8 cellular contexts compared by ENCODE assay signal in the genomic region with DNA sequence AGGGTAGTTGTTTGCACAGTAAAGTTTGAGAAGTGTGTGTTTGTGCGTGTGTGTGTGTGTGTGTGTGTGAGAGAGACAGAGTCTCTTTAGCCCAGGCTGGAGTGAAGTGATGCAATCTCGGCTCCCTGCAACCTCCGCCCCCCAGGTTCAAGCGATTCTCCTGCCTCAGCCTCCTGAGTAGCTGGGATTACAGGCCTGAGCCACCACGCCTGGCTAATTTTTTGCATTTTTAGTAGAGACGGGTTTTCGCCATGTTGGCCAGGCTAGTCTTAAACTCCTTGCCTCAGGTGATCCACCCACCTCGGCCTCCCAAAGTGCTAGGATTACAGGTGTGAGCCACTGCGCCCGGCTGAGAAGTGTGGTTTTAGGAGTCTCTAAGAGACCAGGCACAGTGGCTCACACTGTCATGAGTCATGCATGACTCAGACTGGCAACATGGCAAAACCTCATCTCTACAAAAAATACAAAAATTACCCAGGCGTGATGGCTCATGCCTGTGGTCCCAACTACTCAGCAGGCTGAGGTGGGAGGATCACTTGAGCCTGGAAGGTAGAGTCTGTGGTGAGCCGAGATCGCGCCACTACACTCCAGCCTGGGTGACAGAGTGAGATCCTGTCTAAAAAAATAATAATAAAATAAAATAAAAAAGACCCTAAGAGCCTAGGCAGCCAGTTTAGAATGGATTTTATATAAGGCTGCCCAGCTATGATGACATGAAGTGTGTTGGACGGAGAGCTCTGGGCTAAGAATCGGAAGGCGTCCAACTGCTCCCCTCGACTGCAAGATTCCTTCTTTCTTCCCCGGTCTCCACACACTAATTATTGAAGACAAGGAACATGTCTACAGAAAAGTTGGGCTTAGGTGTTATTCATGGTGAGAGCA. TPM values are rescaled to one million over a fixed set of nuclear protein-coding genes. Genes with fewer than 3 reads are reported as not detected.
DNase-seq lines count a peak whose midpoint lies in the region; ATAC-seq and TF ChIP-seq lines count a peak whose summit lies in the region.
"Not testable (repeated sequence)": the region's sequence is repeated elsewhere in the genome, so short reads cannot be mapped to it uniquely, and the experiment has no call there.

No MANE protein-coding gene starts in this region.

- not testable (repeated sequence) for H3K9me3 ChIP-seq in SK-N-SH, thoracic aorta

- H3K27ac ChIP-seq in SK-N-SH (ENCODE audit: low read depth in 2 of 2, low read length in 1 of 2), result peak overlapping the region in 1 of 2 experiments; percentile 5; a peak in 1 of 4 replicates
- not testable (repeated sequence) for H3K27ac ChIP-seq in thoracic aorta

- H4K20me1 ChIP-seq in SK-N-SH (ENCODE audit: insufficient read depth), result not testable (repeated sequence)

- peak in 1 of 2 experiments; percentile 72; a peak in 1 of 4 replicates for TF ChIP-seq EP300 in SK-N-SH (IDR thresholded peaks at IDR 0.05; ENCODE audit: borderline replicate concordance in 1 of 2, low read depth in 1 of 2, low read length in 1 of 2)

- peaks cover 8 to 12% of the 10 kb centered on the region in 2 experiments for H3K36me3 ChIP-seq in SK-N-SH (replicated peaks in 1 of 2; ENCODE audit: control insufficient read depth in 1 of 2, insufficient read depth in 2 of 2, low read length in 1 of 2)
- H3K36me3 ChIP-seq in kidney epithelial cell (ENCODE audit: control insufficient read depth, insufficient read depth, low read length); thoracic aorta: not testable (repeated sequence)

- H2AFZ ChIP-seq in SK-N-SH (ENCODE audit: low read depth), result not testable (repeated sequence)

- not testable (repeated sequence) for H3K4me1 ChIP-seq in SK-N-SH (ENCODE audit: control insufficient read depth in 1 of 2, insufficient read depth in 2 of 2, low read depth in 1 of 2, low read length in 1 of 2); thoracic aorta (ENCODE audit: control insufficient read depth in 1 of 2, low read depth in 2 of 2)

- peaks cover 66% of the 10 kb centered on the region for H3K36me3 Mint-ChIP-seq in activated T-cell treated with anti-CD3 and anti-CD28 coated beads, Interleukin-2, amount 50 U/mL, for 24 hours (ENCODE audit: low read depth)

- H3K4me1 Mint-ChIP-seq in activated T-cell treated with anti-CD3 and anti-CD28 coated beads, Interleukin-2, amount 50 U/mL, for 24 hours (ENCODE audit: low read depth), result peaks cover 27% of the 10 kb centered on the region

- TF ChIP-seq CTCF in SK-N-SH (IDR thresholded peaks at IDR 0.05); cardiac fibroblast (IDR thresholded peaks at IDR 0.05; ENCODE audit: low read depth, low read length); kidney epithelial cell (IDR thresholded peaks at IDR 0.05; ENCODE audit: insufficient read depth, low read length, poor library complexity, severe bottlenecking); thoracic aorta (IDR thresholded peaks at IDR 0.05): not testable (repeated sequence)

- peak; percentile 22 for DNase-seq in GDM1 (lab: John Stamatoyannopoulos, UW)
- DNase-seq in HUDEP-2 (lab: John Stamatoyannopoulos, UW; ENCODE audit: unreplicated experiment in 76 of 76), result peak in 55 of 76 experiments; percentile 4 to 72 (median 33)
- not testable (repeated sequence) for DNase-seq in SK-N-SH; thoracic aorta (ENCODE audit: low spot score)
- DNase-seq in activated T-cell treated with anti-CD3 and anti-CD28 coated beads, Interleukin-2, amount 50 U/mL, for 24 hours, result peak; percentile 63
- peak; percentile 78 to 93 for DNase-seq in cardiac fibroblast (ENCODE audit: low read depth in 2 of 2)
- peak; percentile 93 for DNase-seq in kidney epithelial cell (ENCODE audit: low read depth)
- peak; percentile 60 to 63 for DNase-seq in stimulated activated CD4-positive, alpha-beta T cell treated with anti-CD3 and anti-CD28 coated beads, Interleukin-15, amount 100 ng/mL, for 48 hours (ENCODE audit: low read depth in 2 of 2)

- not testable (repeated sequence) for H3K4me3 ChIP-seq in SK-N-SH (ENCODE audit: low read depth in 2 of 2, low read length in 1 of 2); cardiac fibroblast (replicated peaks in 1 of 2; ENCODE audit: low read depth in 2 of 2, low read length in 2 of 2); kidney epithelial cell (ENCODE audit: low read depth, low read length); thoracic aorta

- H3K79me2 ChIP-seq in SK-N-SH (ENCODE audit: insufficient read depth), result not testable (repeated sequence)

- not testable (repeated sequence) for H3K27me3 ChIP-seq in SK-N-SH (ENCODE audit: insufficient read depth); kidney epithelial cell (ENCODE audit: control insufficient read depth, insufficient read depth, low read length); thoracic aorta (replicated peaks; ENCODE audit: insufficient read depth)

- H3F3A ChIP-seq in SK-N-SH (replicated peaks; ENCODE audit: insufficient read depth), result not testable (repeated sequence)

- not testable (repeated sequence) for H3K9ac ChIP-seq in SK-N-SH

- H3K9me3 Mint-ChIP-seq in activated T-cell treated with anti-CD3 and anti-CD28 coated beads, Interleukin-2, amount 50 U/mL, for 24 hours, result not testable (repeated sequence)

- WGBS in SK-N-SH (ENCODE audit: low lambda C conversion rate), result 59% methylated on average over 19 of the region's 19 CpGs

- peak; percentile 93 for ATAC-seq in thoracic aorta (ENCODE audit: insufficient number of reproducible peaks, low FRiP score, low read depth)

- CTCF ChIA-PET in SK-N-SH (lab: Yijun Ruan, JAX), result interaction anchor here (0.9 to 2.1 kb wide), 4 partner anchors 14 to 388 kb away, joined by 3 to 5 read pairs (median 4); no protein-coding TSS in a partner anchor

- not testable (repeated sequence) for H3K4me3 Mint-ChIP-seq in activated T-cell treated with anti-CD3 and anti-CD28 coated beads, Interleukin-2, amount 50 U/mL, for 24 hours

- POLR2A ChIA-PET in SK-N-SH (lab: Yijun Ruan, JAX), result interaction anchor here (0.8 kb wide), 1 partner anchor 803 kb away, joined by 3 read pairs; no protein-coding TSS in a partner anchor

- not testable (repeated sequence) for H3K27me3 Mint-ChIP-seq in activated T-cell treated with anti-CD3 and anti-CD28 coated beads, Interleukin-2, amount 50 U/mL, for 24 hours

- not testable (repeated sequence) for TF ChIP-seq RAD21 in SK-N-SH (IDR thresholded peaks at IDR 0.05; ENCODE audit: low read length)

- H3K4me2 ChIP-seq in SK-N-SH, result not testable (repeated sequence)

- not testable (repeated sequence) for H3K9me2 ChIP-seq in SK-N-SH

- peak overlapping the region; percentile 76 for H3K27ac Mint-ChIP-seq in activated T-cell treated with anti-CD3 and anti-CD28 coated beads, Interleukin-2, amount 50 U/mL, for 24 hours

TF ChIP-seq in SK-N-SH, 30 proteins besides CTCF, POLR2A, EP300 and RAD21 (continues in another document):
- TF ChIP-seq YY1 (IDR thresholded peaks at IDR 0.05; ENCODE audit: low read depth), result peak; percentile 32; the same call in 1 of the 2 replicates
- TF ChIP-seq SIN3A (IDR thresholded peaks at IDR 0.05; ENCODE audit: borderline replicate concordance, low read depth, low read length), result 0 out of 2 replicates have a peak, but pooled peaks have one; percentile 16
- TF ChIP-seq POLR2AphosphoS5 (IDR thresholded peaks at IDR 0.05; ENCODE audit: low read depth, low read length), result peak; percentile 25; the same call in 1 of the 2 replicates
- peak; percentile 84 for TF ChIP-seq TCF12 (IDR thresholded peaks at IDR 0.05)
- peak; percentile 85 for TF ChIP-seq MAX (IDR thresholded peaks at IDR 0.05; ENCODE audit: low read depth)
- TF ChIP-seq PBX3 (IDR thresholded peaks at IDR 0.05), result peak; percentile 72
- TF ChIP-seq NFIC (IDR thresholded peaks at IDR 0.05; ENCODE audit: borderline replicate concordance), result peak; percentile 68
- 0 out of 2 replicates have a peak, but pooled peaks have one; percentile 58 for TF ChIP-seq ZBTB33 (IDR thresholded peaks at IDR 0.05; ENCODE audit: borderline replicate concordance, low read depth)

RNA-seq across cellular contexts. Expression of gene MESD, which starts 33.8 kb away (rescaled TPM):
- 12.3 and 15.2 TPM in 2 replicates for polyA plus RNA-seq in SK-N-SH (2012; rRNA removed)
- polyA plus RNA-seq in SK-N-SH (2012; cell fraction: cytosol; rRNA removed), result 16.6 and 17.6 TPM in 2 replicates
- polyA plus RNA-seq in SK-N-SH (2012; cell fraction: nucleus; rRNA removed), result 9.3 and 11.0 TPM in 2 replicates
- total RNA-seq in kidney epithelial cell, result 24.7 and 25.9 TPM in 2 replicates
- total RNA-seq in thoracic aorta, result 10 to 100 TPM; 36.8 to 39.0 TPM

RNA-seq across cellular contexts. Expression of gene TLNRD1, which starts 44.9 kb away (rescaled TPM):
- polyA plus RNA-seq in SK-N-SH (2012; rRNA removed), result 4.4 and 5.0 TPM in 2 replicates
- 2.5 and 4.3 TPM in 2 replicates for polyA plus RNA-seq in SK-N-SH (2012; cell fraction: cytosol; rRNA removed)
- 3.0 and 3.5 TPM in 2 replicates for polyA plus RNA-seq in SK-N-SH (2012; cell fraction: nucleus; rRNA removed)
- total RNA-seq in kidney epithelial cell (34.2 and 39.8 TPM in 2 replicates), thoracic aorta (10 to 100 TPM; 34.0 to 51.1 TPM)
